Comparison of ENCODE assay signal across 25 cellular contexts in genomic region chr6:106381223-106381622, GRCh38. TPM values are rescaled to one million over a fixed set of nuclear protein-coding genes. Genes with fewer than 3 reads are reported as not detected.
DNase-seq lines count a peak whose midpoint lies in the region; ATAC-seq and TF ChIP-seq lines count a peak whose summit lies in the region.
"Had no signal": no experiment of that assay in that cellular context is flagged by ENCODE, and none has a peak within 500 bp of the region (broad histone marks: within the 10 kb centered on the region; RNA-seq: fewer than 3 reads in every experiment).

No MANE protein-coding gene starts in this region.

- H3K27ac ChIP-seq in OCI-LY7 (ENCODE audit: low read depth, low read length, poor library complexity, severe bottlenecking) = no peak overlapping the region
- H3K27ac ChIP-seq in SK-N-SH (ENCODE audit: low read depth in 2 of 2, low read length in 1 of 2) = no peak overlapping the region
- H3K27ac ChIP-seq in tibial artery = no peak overlapping the region
- H3K27ac ChIP-seq: A549, RWPE1 had no signal

- POLR2A ChIA-PET in OCI-LY7 (lab: Charles Lee) (interaction anchor here (0.7 kb wide), 1 partner anchor 636 kb away, joined by 4 read pairs; no protein-coding TSS in a partner anchor), MCF 10A (lab: Yijun Ruan, JAX) (interaction anchor here (0.9 to 1.3 kb wide), 3 partner anchors 12 to 20 kb away, joined by 3 to 5 read pairs (median 4); partner anchors contain the start of gene CRYBG1), SK-N-SH (lab: Yijun Ruan, JAX) (no interaction called here)

- intact Hi-C loops in OCI-LY7 (cut with micrococcal nuclease; ENCODE audit: unreplicated experiment) = no loop called here
- intact Hi-C loops in MCF 10A (cut with micrococcal nuclease) = no loop called here
- intact Hi-C loops in tibial artery (cut with DNase I; ENCODE audit: low total_unique reads) = no loop called here

- no peaks in the 10 kb centered on the region for H3K36me3 ChIP-seq in OCI-LY7 (ENCODE audit: insufficient read depth, low read length)
- no peaks in the 10 kb centered on the region for H3K36me3 ChIP-seq in SK-N-SH (replicated peaks in 1 of 2; ENCODE audit: control insufficient read depth in 1 of 2, insufficient read depth in 2 of 2, low read length in 1 of 2)
- H3K36me3 ChIP-seq in tibial artery = no peaks in the 10 kb centered on the region
- H3K36me3 ChIP-seq: MG63 had no signal

- CTCF ChIA-PET in OCI-LY7 (lab: Charles Lee; ENCODE audit: unreplicated experiment) = no interaction called here
- CTCF ChIA-PET in MCF 10A (lab: Yijun Ruan, JAX) = interaction anchor here (0.6 to 2.6 kb wide), 9 partner anchors 10 to 185 kb away, joined by 3 to 10 read pairs (median 3); partner anchors contain the start of gene CRYBG1
- CTCF ChIA-PET in SK-N-SH (lab: Yijun Ruan, JAX) = interaction anchor here (0.7 to 1.1 kb wide), 3 partner anchors 21 to 616 kb away, joined by 3 to 4 read pairs (median 3); no protein-coding TSS in a partner anchor

- DNase-seq in OCI-LY7 (ENCODE audit: low spot score) (no peak), MCF 10A (ENCODE audit: unreplicated experiment) (peak; percentile 30), SK-N-SH (no peak), tibial artery (no peak)
- no peak for DNase-seq in activated naive CD8-positive, alpha-beta T cell treated with anti-CD3 and anti-CD28 coated beads for 36 hours
- DNase-seq: C1 segment of cervical spinal cord; CD4-positive, alpha-beta memory T cell; DMS 273 treated with DMSO at 0.1 percent for 48 hours; DMS79; GDM1; Karpas-422; NCI-H1105 treated with DMSO at 0.1 percent for 48 hours; NCI-H446; NCI-H524 treated with DMSO at 0.1 percent for 48 hours; NK-92 treated with Interleukin-12 subunit alpha and Interleukin-12 subunit beta, amount 100 ng/mL, for 24 hours; SHP77 treated with DMSO at 0.1 percent for 48 hours had no signal

- H3K9ac ChIP-seq in SK-N-SH = no peak overlapping the region

- TF ChIP-seq RAD21 in SK-N-SH (IDR thresholded peaks at IDR 0.05; ENCODE audit: low read length) = no peak

- TF ChIP-seq CTCF in OCI-LY7 (conservative IDR thresholded peaks at IDR 0.05; ENCODE audit: low read length) (no peak), MCF 10A (IDR thresholded peaks at IDR 0.05; ENCODE audit: unreplicated experiment) (no peak), SK-N-SH (IDR thresholded peaks at IDR 0.05) (no peak), tibial artery (IDR thresholded peaks at IDR 0.05) (no peak)

- H3K4me3 ChIP-seq in OCI-LY7 (ENCODE audit: low read depth, low read length, poor library complexity, severe bottlenecking) = no peak overlapping the region
- no peak overlapping the region for H3K4me3 ChIP-seq in SK-N-SH (ENCODE audit: low read depth in 2 of 2, low read length in 1 of 2)
- no peak overlapping the region for H3K4me3 ChIP-seq in tibial artery
- H3K4me3 ChIP-seq: A549, GM12878, MG63 had no signal

- no peaks in the 10 kb centered on the region for H3K27me3 Mint-ChIP-seq in MCF 10A (ENCODE audit: insufficient read depth, unreplicated experiment)
- H3K27me3 Mint-ChIP-seq in activated naive CD8-positive, alpha-beta T cell treated with anti-CD3 and anti-CD28 coated beads for 36 hours = peaks cover 21% of the 10 kb centered on the region

- H4K20me1 ChIP-seq in OCI-LY7 (ENCODE audit: insufficient read depth, low read length) = no peaks in the 10 kb centered on the region
- no peaks in the 10 kb centered on the region for H4K20me1 ChIP-seq in SK-N-SH (ENCODE audit: insufficient read depth)

- peaks cover 39% of the 10 kb centered on the region for H3K4me1 Mint-ChIP-seq in MCF 10A (ENCODE audit: insufficient read depth, unreplicated experiment)
- H3K4me1 Mint-ChIP-seq in activated naive CD8-positive, alpha-beta T cell treated with anti-CD3 and anti-CD28 coated beads for 36 hours = peaks cover 6% of the 10 kb centered on the region

- peak overlapping the region; percentile 34; the same call in 1 of the 2 replicates for H2AFZ ChIP-seq in OCI-LY7 (ENCODE audit: low read length)
- H2AFZ ChIP-seq in SK-N-SH (ENCODE audit: low read depth) = no peak overlapping the region

- WGBS in SK-N-SH (ENCODE audit: low lambda C conversion rate) = 79% methylated on average over 1 of the region's 1 CpG

- peak overlapping the region; percentile 63 for H3K27ac Mint-ChIP-seq in MCF 10A (ENCODE audit: low read depth, unreplicated experiment)
- H3K27ac Mint-ChIP-seq in activated naive CD8-positive, alpha-beta T cell treated with anti-CD3 and anti-CD28 coated beads for 36 hours = no peak overlapping the region
- H3K27ac Mint-ChIP-seq: CD4-positive, alpha-beta memory T cell had no signal

- H3F3A ChIP-seq in SK-N-SH (replicated peaks; ENCODE audit: insufficient read depth) = peaks cover 13% of the 10 kb centered on the region

- ATAC-seq in esophagus mucosa (peak; percentile 2), GM18498 (IDR thresholded peaks at IDR 0.05; ENCODE audit: unreplicated experiment) (no peak)
- ATAC-seq: A549, HepG2, Panc1 had no signal

- no peaks in the 10 kb centered on the region for H3K36me3 Mint-ChIP-seq in MCF 10A (ENCODE audit: insufficient read depth, unreplicated experiment)
- no peaks in the 10 kb centered on the region for H3K36me3 Mint-ChIP-seq in activated naive CD8-positive, alpha-beta T cell treated with anti-CD3 and anti-CD28 coated beads for 36 hours
- H3K36me3 Mint-ChIP-seq: CD4-positive, alpha-beta memory T cell had no signal

- BruUV-seq in OCI-LY7 (replicated peaks; lab: Mats Ljungman, UMichigan) (no TSS peak), MCF 10A (replicated peaks; lab: Mats Ljungman, UMichigan) (no TSS peak)

- H3K27me3 ChIP-seq in SK-N-SH (ENCODE audit: insufficient read depth) = no peaks in the 10 kb centered on the region
- no peaks in the 10 kb centered on the region for H3K27me3 ChIP-seq in tibial artery
- H3K27me3 ChIP-seq: MG63 had no signal

- TF ChIP-seq EP300 in SK-N-SH (IDR thresholded peaks at IDR 0.05; ENCODE audit: borderline replicate concordance in 1 of 2, low read depth in 1 of 2, low read length in 1 of 2) = no peak

- no peak overlapping the region for H3K4me3 Mint-ChIP-seq in MCF 10A (ENCODE audit: unreplicated experiment)
- H3K4me3 Mint-ChIP-seq in activated naive CD8-positive, alpha-beta T cell treated with anti-CD3 and anti-CD28 coated beads for 36 hours = no peak overlapping the region
- H3K4me3 Mint-ChIP-seq: CD4-positive, alpha-beta memory T cell had no signal

- no peaks in the 10 kb centered on the region for H3K9me2 ChIP-seq in OCI-LY7 (ENCODE audit: insufficient read depth, low read length)
- H3K9me2 ChIP-seq in SK-N-SH = no peaks in the 10 kb centered on the region

- H3K9me3 Mint-ChIP-seq in MCF 10A (ENCODE audit: unreplicated experiment) = no peaks in the 10 kb centered on the region
- no peaks in the 10 kb centered on the region for H3K9me3 Mint-ChIP-seq in activated naive CD8-positive, alpha-beta T cell treated with anti-CD3 and anti-CD28 coated beads for 36 hours
- H3K9me3 Mint-ChIP-seq: CD4-positive, alpha-beta memory T cell had no signal

- H3K9me3 ChIP-seq in OCI-LY7 (ENCODE audit: low read length) (no peaks in the 10 kb centered on the region), SK-N-SH (no peaks in the 10 kb centered on the region), tibial artery (no peaks in the 10 kb centered on the region)
- H3K9me3 ChIP-seq: A549, Caco-2, MG63 had no signal

- H3K4me1 ChIP-seq in OCI-LY7 (ENCODE audit: insufficient read depth, low read length, poor library complexity, severe bottlenecking) (peaks cover 7% of the 10 kb centered on the region), SK-N-SH (ENCODE audit: control insufficient read depth in 1 of 2, insufficient read depth in 2 of 2, low read depth in 1 of 2, low read length in 1 of 2) (peaks cover 6% of the 10 kb centered on the region in 2 experiments; a peak in 2 of 4 replicates), tibial artery (no peaks in the 10 kb centered on the region)
- H3K4me1 ChIP-seq: A549, Caco-2 had no signal

- no peaks in the 10 kb centered on the region for H3K79me2 ChIP-seq in OCI-LY7 (ENCODE audit: insufficient read depth, low read depth, low read length)
- H3K79me2 ChIP-seq in SK-N-SH (ENCODE audit: insufficient read depth) = no peaks in the 10 kb centered on the region

- H3K4me2 ChIP-seq in OCI-LY7 (ENCODE audit: low read length) = no peak overlapping the region
- H3K4me2 ChIP-seq in SK-N-SH = no peak overlapping the region
- H3K4me2 ChIP-seq: A549 had no signal

TF ChIP-seq in SK-N-SH, 30 proteins besides CTCF, POLR2A, EP300 and RAD21 (continues in another document):
- no peak for TF ChIP-seq GABPA (IDR thresholded peaks at IDR 0.05; ENCODE audit: low read depth)

RNA-seq across cellular contexts. Expression of gene CRYBG1, which starts 20.7 kb away (rescaled TPM):
- total RNA-seq in OCI-LY7 (2014; rRNA removed; shearing (Covaris generic)) = 41.7 and 44.7 TPM in 2 replicates
- 66.2 and 79.2 TPM in 2 replicates for total RNA-seq in OCI-LY7 (2022)
- 36.5 and 45.3 TPM in 2 replicates for total RNA-seq in MCF 10A (2022)
- total RNA-seq in esophagus mucosa = 124 TPM
- 10 to 100 TPM; 20.3 to 20.4 TPM for total RNA-seq in activated naive CD8-positive, alpha-beta T cell treated with anti-CD3 and anti-CD28 coated beads for 36 hours
- polyA plus RNA-seq in SK-N-SH (2012; rRNA removed) = 13.8 and 14.9 TPM in 2 replicates
- polyA plus RNA-seq in SK-N-SH (2012; cell fraction: cytosol; rRNA removed) = 16.2 and 16.7 TPM in 2 replicates
- 24.5 and 36.9 TPM in 2 replicates for polyA plus RNA-seq in SK-N-SH (2012; cell fraction: nucleus; rRNA removed)

RNA-seq across cellular contexts. Expression of gene ATG5, which starts 55.7 kb away (rescaled TPM):
- total RNA-seq in OCI-LY7 (2014; rRNA removed; shearing (Covaris generic)) = 18.8 and 20.6 TPM in 2 replicates
- total RNA-seq in OCI-LY7 (2022) = 30.0 and 31.1 TPM in 2 replicates
- total RNA-seq in MCF 10A (2022) = 26.4 and 33.3 TPM in 2 replicates
- total RNA-seq in esophagus mucosa = 19.9 TPM
- total RNA-seq in activated naive CD8-positive, alpha-beta T cell treated with anti-CD3 and anti-CD28 coated beads for 36 hours = 10 to 100 TPM; 36.9 to 41.8 TPM
- polyA plus RNA-seq in SK-N-SH (2012; rRNA removed) = 15.5 and 16.7 TPM in 2 replicates
- 22.0 and 27.8 TPM in 2 replicates for polyA plus RNA-seq in SK-N-SH (2012; cell fraction: cytosol; rRNA removed)
- polyA plus RNA-seq in SK-N-SH (2012; cell fraction: nucleus; rRNA removed) = 8.9 and 15.9 TPM in 2 replicates
